Comparison of ENCODE assay signal across 1 cellular context in the genomic region with DNA sequence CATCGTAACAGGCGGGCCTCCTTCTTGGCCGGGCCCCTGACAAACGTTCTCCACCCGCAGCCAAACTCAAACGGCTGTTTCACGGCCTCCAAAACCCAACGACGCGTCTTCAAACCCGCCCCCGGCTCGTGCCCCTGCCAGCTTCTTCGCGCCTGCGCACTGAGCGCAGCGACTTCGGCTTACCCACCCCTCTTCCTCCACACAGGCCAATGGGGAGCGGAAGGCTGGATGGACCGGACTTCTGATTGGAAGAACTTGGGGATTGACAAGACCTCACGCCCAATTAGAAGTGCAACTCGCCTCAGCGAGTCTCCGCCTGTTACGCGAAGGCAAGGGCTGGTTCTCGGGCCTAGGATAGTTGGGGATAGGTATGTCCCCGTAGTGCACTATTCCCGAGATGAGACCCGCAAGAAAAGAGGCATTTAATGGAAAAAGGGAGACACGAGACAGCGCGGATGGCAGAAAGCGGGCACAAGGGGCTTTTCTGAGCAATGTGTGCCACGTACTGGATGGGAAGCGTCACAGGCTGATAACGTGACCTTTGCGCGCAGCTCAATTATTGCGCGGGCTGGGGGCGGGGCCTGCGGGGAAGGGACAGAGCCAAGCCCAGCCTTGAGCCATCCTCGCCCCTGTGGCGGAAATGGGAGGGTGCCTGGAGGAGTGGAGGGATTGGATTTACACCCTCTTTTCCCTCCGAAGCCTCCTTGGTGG.
TF ChIP-seq lines count a peak whose summit lies in the region.

A gene (minus strand): TSS at position 111 of the 711 bp plus-strand sequence. CDS start 108 bp downstream, at position 3.

TF ChIP-seq in WTC11, 78 proteins besides CTCF, POLR2A, EP300 and RAD21 (continued from another document):
- TF ChIP-seq, protein P1, sequence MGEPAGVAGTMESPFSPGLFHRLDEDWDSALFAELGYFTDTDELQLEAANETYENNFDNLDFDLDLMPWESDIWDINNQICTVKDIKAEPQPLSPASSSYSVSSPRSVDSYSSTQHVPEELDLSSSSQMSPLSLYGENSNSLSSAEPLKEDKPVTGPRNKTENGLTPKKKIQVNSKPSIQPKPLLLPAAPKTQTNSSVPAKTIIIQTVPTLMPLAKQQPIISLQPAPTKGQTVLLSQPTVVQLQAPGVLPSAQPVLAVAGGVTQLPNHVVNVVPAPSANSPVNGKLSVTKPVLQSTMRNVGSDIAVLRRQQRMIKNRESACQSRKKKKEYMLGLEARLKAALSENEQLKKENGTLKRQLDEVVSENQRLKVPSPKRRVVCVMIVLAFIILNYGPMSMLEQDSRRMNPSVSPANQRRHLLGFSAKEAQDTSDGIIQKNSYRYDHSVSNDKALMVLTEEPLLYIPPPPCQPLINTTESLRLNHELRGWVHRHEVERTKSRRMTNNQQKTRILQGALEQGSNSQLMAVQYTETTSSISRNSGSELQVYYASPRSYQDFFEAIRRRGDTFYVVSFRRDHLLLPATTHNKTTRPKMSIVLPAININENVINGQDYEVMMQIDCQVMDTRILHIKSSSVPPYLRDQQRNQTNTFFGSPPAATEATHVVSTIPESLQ (CRISPR knock-in tag; IDR thresholded peaks at IDR 0.05) = no peak
- TF ChIP-seq ZNF263 (CRISPR knock-in tag; IDR thresholded peaks at IDR 0.05; ENCODE audit: low read depth) (no peak), JUN (CRISPR knock-in tag; IDR thresholded peaks at IDR 0.05) (no peak), ELF4 (CRISPR knock-in tag; IDR thresholded peaks at IDR 0.05; ENCODE audit: low read depth) (no peak), TEAD4 (CRISPR knock-in tag; IDR thresholded peaks at IDR 0.05) (no peak), ZNF423 (CRISPR knock-in tag; IDR thresholded peaks at IDR 0.05) (no peak), NFYB (CRISPR knock-in tag; conservative IDR thresholded peaks at IDR 0.05; ENCODE audit: low read depth) (peak; percentile 98), PRRX2 (CRISPR knock-in tag; IDR thresholded peaks at IDR 0.05) (no peak)
TF ChIP-seq in WTC11: peak in this region for 15.
